12 cellular contexts compared by ENCODE assay signal in the genomic region with DNA sequence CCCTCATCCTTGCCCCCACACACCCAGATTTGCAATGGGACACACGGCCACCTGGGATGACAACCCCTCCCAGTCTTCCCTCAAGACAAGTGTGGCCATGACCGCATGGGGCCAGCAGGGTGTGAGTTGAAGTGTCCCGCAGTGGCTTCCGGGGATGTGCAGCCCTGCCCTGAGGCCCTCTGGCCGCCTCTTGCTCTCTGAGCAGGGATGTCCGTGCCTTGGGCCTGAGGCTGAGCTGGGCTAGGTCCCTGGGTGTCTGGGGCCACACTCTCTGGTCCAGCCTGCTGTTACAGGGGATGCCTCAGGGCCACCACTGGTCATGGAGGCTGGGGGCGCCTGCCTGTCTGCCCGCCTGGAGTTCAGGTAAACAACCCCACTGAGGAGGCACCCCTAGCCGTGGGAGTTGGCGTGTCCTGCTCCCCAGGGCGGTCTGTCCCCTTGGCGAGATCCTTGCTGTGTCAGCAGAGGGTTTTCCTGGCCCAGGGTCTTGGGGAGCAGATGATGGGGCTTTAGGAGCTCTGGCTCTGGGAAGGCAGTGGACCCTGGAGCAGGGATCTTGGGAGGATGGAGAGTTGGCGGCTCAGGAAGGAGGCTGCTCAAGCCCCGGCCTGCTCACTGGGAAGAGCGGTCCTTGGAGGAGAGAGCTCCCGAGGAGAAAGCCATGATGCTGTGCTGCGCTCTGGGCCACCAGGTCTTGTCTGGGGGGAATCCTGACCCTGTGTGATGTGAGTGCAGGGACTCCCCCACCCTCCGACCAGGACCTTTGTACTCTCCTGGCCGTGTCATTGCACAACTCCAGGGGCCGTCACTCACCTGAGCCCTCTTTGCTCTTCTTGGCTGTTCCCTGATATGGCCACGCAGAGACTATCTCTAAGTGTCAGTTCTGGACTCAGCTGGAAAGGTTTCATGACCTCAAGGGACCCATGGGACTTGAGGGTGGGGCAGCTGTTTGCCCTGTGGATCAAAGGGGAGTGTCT.
DNase-seq lines count a peak whose midpoint lies in the region; ATAC-seq and TF ChIP-seq lines count a peak whose summit lies in the region.
"Had no signal": no experiment of that assay in that cellular context is flagged by ENCODE, and none has a peak within 500 bp of the region (broad histone marks: within the 10 kb centered on the region; RNA-seq: fewer than 3 reads in every experiment).

No MANE protein-coding gene starts in this region.

- no peaks in the 10 kb centered on the region for H3K36me3 ChIP-seq in uterus
- no peaks in the 10 kb centered on the region for H3K36me3 ChIP-seq in CD8-positive, alpha-beta memory T cell (ENCODE audit: insufficient read depth, low read length)

- H3K27me3 Mint-ChIP-seq in CD8-positive, alpha-beta memory T cell: no peaks in the 10 kb centered on the region

- no peaks in the 10 kb centered on the region for H3K9me3 ChIP-seq in uterus
- no peaks in the 10 kb centered on the region for H3K9me3 ChIP-seq in CD8-positive, alpha-beta memory T cell (ENCODE audit: low read length)

- H3K9me3 Mint-ChIP-seq in CD8-positive, alpha-beta memory T cell: no peaks in the 10 kb centered on the region
- H3K9me3 Mint-ChIP-seq: nephron progenitor cell had no signal

- intact Hi-C loops in head of caudate nucleus (cut with DNase I) (no loop called here), uterus (cut with DNase I; ENCODE audit: low total_unique reads) (no loop called here)

- CTCF ChIA-PET in CD8-positive, alpha-beta memory T cell (lab: Charles Lee): interaction anchor here (1.4 kb wide), 1 partner anchor 21 kb away, joined by 7 read pairs; no protein-coding TSS in a partner anchor

- H3K4me1 ChIP-seq in uterus: no peaks in the 10 kb centered on the region
- no peaks in the 10 kb centered on the region for H3K4me1 ChIP-seq in CD8-positive, alpha-beta memory T cell (ENCODE audit: insufficient read depth, low read length)

- H3K4me1 Mint-ChIP-seq in CD8-positive, alpha-beta memory T cell: no peaks in the 10 kb centered on the region

- H3K27me3 ChIP-seq in uterus: no peaks in the 10 kb centered on the region
- no peaks in the 10 kb centered on the region for H3K27me3 ChIP-seq in CD8-positive, alpha-beta memory T cell (ENCODE audit: insufficient read depth, low read length, poor library complexity, severe bottlenecking)

- H3K36me3 Mint-ChIP-seq in CD8-positive, alpha-beta memory T cell: no peaks in the 10 kb centered on the region

- TF ChIP-seq POLR2A in uterus (IDR thresholded peaks at IDR 0.05): no peak

- no peak overlapping the region for H3K4me3 Mint-ChIP-seq in CD8-positive, alpha-beta memory T cell
- H3K4me3 Mint-ChIP-seq: activated CD8-positive, alpha-beta T cell treated with anti-CD3 and anti-CD28 coated beads, Interleukin-2, amount 10 ng/mL, durations not matched to agents 7 days and 5 days; nephron progenitor cell had no signal

- no peak for TF ChIP-seq CTCF in uterus (IDR thresholded peaks at IDR 0.05)

- no peak overlapping the region for H3K27ac ChIP-seq in uterus
- H3K27ac ChIP-seq in CD8-positive, alpha-beta memory T cell (ENCODE audit: low read depth, low read length): no peak overlapping the region

- POLR2A ChIA-PET in CD8-positive, alpha-beta memory T cell (lab: Charles Lee): no interaction called here

- no peak overlapping the region for H3K4me3 ChIP-seq in uterus
- no peak overlapping the region for H3K4me3 ChIP-seq in CD8-positive, alpha-beta memory T cell (ENCODE audit: low read length)

- no peak for ATAC-seq in GM18873 (IDR thresholded peaks at IDR 0.05; ENCODE audit: low FRiP score, unreplicated experiment)
- ATAC-seq: activated CD8-positive, alpha-beta T cell treated with anti-CD3 and anti-CD28 coated beads, Interleukin-2, amount 10 ng/mL, durations not matched to agents 7 days and 5 days had no signal

- DNase-seq in activated effector memory CD4-positive, alpha-beta T cell treated with anti-CD3 and anti-CD28 coated beads, Interleukin-2, amount 50 U/mL, for 16 hours: peak; percentile 58
- no peak for DNase-seq in activated effector memory CD4-positive, alpha-beta T cell treated with Interleukin-2 at 50 U/mL for 16 hours
- DNase-seq in head of caudate nucleus (peak in 22 of 42 donors; percentile 1 to 36 (median 10)), mucosa of gallbladder (ENCODE audit: low spot score) (peak; percentile 9), uterus (peak; percentile 10 to 11), NCI-H2227 treated with DMSO at 0.1 percent for 48 hours (lab: John Stamatoyannopoulos, UW) (no peak)
- no peak for DNase-seq in CD8-positive, alpha-beta memory T cell
- DNase-seq: ACHN; activated CD8-positive, alpha-beta T cell treated with anti-CD3 and anti-CD28 coated beads, Interleukin-2, amount 10 ng/mL, durations not matched to agents 7 days and 5 days; GOT3; nephron progenitor cell had no signal

- H3K27ac Mint-ChIP-seq in CD8-positive, alpha-beta memory T cell: no peak overlapping the region
- H3K27ac Mint-ChIP-seq: activated CD8-positive, alpha-beta T cell treated with anti-CD3 and anti-CD28 coated beads, Interleukin-2, amount 10 ng/mL, durations not matched to agents 7 days and 5 days; nephron progenitor cell had no signal

Comparison
In these comparisons a context has a peak if more than half of its experiments do, and no peak if none do; other contexts are left out.
1. DNase-seq: peak in activated effector memory CD4-positive, alpha-beta T cell treated with anti-CD3 and anti-CD28 coated beads, Interleukin-2, amount 50 U/mL, for 16 hours (single experiment), head of caudate nucleus (22 of 42), mucosa of gallbladder (single experiment) and uterus (2 of 2); none in activated effector memory CD4-positive, alpha-beta T cell treated with Interleukin-2 at 50 U/mL for 16 hours (single experiment), NCI-H2227 treated with DMSO at 0.1 percent for 48 hours (single experiment) and CD8-positive, alpha-beta memory T cell (0 of 5).